ENCODE assay signal across 2 cellular contexts in the genomic region with DNA sequence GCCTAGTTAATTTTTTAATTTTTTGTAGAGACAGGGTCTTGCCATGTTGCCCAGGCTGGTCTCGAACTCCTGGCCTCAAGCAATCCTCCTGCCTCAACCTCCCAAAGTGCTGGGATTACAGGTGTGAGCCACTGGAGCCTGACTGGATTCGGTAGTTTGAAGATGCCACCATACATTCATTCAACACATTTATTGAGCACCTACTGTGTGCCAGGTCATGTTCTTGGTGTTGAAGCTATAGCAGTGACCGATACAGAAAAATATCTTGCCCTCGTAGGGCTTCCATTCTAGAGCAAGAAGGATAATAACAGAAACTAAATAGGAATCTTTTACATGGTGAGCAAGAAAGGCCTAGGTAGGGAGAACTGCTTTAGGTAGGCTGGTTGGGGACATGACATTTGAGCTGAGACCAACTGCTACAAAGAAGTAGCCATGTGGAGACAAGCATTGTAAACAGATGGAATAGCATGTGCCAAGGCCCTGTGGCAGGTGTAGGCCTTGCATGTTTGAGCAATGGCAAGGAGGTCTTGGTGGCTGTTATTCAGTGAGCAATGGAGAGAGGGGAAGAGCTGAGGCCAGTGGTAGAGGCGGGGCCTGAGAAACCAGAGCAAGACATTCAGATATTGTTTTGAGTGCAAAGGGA.
TF ChIP-seq lines count a peak whose summit lies in the region.

No MANE protein-coding gene starts in this region.

TF ChIP-seq in A549, 52 proteins besides CTCF, POLR2A, EP300 and RAD21:
- TF ChIP-seq JUN (IDR thresholded peaks at IDR 0.05) (no peak), MYC (IDR thresholded peaks at IDR 0.05; ENCODE audit: borderline replicate concordance, low read length) (no peak), RNF2 (IDR thresholded peaks at IDR 0.05; ENCODE audit: borderline replicate concordance, low read depth) (no peak), RFX5 (IDR thresholded peaks at IDR 0.05) (no peak), KDM1A (IDR thresholded peaks at IDR 0.05; ENCODE audit: low read depth) (peak; percentile 31; the same call in 1 of the 2 replicates)
- TF ChIP-seq, protein P1, sequence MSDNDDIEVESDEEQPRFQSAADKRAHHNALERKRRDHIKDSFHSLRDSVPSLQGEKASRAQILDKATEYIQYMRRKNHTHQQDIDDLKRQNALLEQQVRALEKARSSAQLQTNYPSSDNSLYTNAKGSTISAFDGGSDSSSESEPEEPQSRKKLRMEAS (IDR thresholded peaks at IDR 0.05) = no peak

TF ChIP-seq in GM23338, 12 proteins besides CTCF, POLR2A, EP300 and RAD21:
- TF ChIP-seq STAT1 (IDR thresholded peaks at IDR 0.05; ENCODE audit: unreplicated experiment) (no peak), EZH2phosphoT487 (IDR thresholded peaks at IDR 0.05; ENCODE audit: unreplicated experiment) (no peak), EZH2 (IDR thresholded peaks at IDR 0.05; ENCODE audit: low read depth, unreplicated experiment) (no peak), NANOG (IDR thresholded peaks at IDR 0.05; ENCODE audit: borderline replicate concordance) (no peak), JUNB (IDR thresholded peaks at IDR 0.05; ENCODE audit: unreplicated experiment) (no peak), ZNF331 (CRISPR knock-in tag; IDR thresholded peaks at IDR 0.05; ENCODE audit: low read depth) (no peak), CREB1 (CRISPR knock-in tag; IDR thresholded peaks at IDR 0.05; ENCODE audit: low read depth) (no peak), POLR2AphosphoS5 (IDR thresholded peaks at IDR 0.05; ENCODE audit: low read depth) (no peak), ZNF114 (CRISPR knock-in tag; IDR thresholded peaks at IDR 0.05) (no peak)
- TF ChIP-seq, protein P2, sequence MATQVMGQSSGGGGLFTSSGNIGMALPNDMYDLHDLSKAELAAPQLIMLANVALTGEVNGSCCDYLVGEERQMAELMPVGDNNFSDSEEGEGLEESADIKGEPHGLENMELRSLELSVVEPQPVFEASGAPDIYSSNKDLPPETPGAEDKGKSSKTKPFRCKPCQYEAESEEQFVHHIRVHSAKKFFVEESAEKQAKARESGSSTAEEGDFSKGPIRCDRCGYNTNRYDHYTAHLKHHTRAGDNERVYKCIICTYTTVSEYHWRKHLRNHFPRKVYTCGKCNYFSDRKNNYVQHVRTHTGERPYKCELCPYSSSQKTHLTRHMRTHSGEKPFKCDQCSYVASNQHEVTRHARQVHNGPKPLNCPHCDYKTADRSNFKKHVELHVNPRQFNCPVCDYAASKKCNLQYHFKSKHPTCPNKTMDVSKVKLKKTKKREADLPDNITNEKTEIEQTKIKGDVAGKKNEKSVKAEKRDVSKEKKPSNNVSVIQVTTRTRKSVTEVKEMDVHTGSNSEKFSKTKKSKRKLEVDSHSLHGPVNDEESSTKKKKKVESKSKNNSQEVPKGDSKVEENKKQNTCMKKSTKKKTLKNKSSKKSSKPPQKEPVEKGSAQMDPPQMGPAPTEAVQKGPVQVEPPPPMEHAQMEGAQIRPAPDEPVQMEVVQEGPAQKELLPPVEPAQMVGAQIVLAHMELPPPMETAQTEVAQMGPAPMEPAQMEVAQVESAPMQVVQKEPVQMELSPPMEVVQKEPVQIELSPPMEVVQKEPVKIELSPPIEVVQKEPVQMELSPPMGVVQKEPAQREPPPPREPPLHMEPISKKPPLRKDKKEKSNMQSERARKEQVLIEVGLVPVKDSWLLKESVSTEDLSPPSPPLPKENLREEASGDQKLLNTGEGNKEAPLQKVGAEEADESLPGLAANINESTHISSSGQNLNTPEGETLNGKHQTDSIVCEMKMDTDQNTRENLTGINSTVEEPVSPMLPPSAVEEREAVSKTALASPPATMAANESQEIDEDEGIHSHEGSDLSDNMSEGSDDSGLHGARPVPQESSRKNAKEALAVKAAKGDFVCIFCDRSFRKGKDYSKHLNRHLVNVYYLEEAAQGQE (IDR thresholded peaks at IDR 0.05; ENCODE audit: unreplicated experiment) = no peak
- TF ChIP-seq, protein P3, sequence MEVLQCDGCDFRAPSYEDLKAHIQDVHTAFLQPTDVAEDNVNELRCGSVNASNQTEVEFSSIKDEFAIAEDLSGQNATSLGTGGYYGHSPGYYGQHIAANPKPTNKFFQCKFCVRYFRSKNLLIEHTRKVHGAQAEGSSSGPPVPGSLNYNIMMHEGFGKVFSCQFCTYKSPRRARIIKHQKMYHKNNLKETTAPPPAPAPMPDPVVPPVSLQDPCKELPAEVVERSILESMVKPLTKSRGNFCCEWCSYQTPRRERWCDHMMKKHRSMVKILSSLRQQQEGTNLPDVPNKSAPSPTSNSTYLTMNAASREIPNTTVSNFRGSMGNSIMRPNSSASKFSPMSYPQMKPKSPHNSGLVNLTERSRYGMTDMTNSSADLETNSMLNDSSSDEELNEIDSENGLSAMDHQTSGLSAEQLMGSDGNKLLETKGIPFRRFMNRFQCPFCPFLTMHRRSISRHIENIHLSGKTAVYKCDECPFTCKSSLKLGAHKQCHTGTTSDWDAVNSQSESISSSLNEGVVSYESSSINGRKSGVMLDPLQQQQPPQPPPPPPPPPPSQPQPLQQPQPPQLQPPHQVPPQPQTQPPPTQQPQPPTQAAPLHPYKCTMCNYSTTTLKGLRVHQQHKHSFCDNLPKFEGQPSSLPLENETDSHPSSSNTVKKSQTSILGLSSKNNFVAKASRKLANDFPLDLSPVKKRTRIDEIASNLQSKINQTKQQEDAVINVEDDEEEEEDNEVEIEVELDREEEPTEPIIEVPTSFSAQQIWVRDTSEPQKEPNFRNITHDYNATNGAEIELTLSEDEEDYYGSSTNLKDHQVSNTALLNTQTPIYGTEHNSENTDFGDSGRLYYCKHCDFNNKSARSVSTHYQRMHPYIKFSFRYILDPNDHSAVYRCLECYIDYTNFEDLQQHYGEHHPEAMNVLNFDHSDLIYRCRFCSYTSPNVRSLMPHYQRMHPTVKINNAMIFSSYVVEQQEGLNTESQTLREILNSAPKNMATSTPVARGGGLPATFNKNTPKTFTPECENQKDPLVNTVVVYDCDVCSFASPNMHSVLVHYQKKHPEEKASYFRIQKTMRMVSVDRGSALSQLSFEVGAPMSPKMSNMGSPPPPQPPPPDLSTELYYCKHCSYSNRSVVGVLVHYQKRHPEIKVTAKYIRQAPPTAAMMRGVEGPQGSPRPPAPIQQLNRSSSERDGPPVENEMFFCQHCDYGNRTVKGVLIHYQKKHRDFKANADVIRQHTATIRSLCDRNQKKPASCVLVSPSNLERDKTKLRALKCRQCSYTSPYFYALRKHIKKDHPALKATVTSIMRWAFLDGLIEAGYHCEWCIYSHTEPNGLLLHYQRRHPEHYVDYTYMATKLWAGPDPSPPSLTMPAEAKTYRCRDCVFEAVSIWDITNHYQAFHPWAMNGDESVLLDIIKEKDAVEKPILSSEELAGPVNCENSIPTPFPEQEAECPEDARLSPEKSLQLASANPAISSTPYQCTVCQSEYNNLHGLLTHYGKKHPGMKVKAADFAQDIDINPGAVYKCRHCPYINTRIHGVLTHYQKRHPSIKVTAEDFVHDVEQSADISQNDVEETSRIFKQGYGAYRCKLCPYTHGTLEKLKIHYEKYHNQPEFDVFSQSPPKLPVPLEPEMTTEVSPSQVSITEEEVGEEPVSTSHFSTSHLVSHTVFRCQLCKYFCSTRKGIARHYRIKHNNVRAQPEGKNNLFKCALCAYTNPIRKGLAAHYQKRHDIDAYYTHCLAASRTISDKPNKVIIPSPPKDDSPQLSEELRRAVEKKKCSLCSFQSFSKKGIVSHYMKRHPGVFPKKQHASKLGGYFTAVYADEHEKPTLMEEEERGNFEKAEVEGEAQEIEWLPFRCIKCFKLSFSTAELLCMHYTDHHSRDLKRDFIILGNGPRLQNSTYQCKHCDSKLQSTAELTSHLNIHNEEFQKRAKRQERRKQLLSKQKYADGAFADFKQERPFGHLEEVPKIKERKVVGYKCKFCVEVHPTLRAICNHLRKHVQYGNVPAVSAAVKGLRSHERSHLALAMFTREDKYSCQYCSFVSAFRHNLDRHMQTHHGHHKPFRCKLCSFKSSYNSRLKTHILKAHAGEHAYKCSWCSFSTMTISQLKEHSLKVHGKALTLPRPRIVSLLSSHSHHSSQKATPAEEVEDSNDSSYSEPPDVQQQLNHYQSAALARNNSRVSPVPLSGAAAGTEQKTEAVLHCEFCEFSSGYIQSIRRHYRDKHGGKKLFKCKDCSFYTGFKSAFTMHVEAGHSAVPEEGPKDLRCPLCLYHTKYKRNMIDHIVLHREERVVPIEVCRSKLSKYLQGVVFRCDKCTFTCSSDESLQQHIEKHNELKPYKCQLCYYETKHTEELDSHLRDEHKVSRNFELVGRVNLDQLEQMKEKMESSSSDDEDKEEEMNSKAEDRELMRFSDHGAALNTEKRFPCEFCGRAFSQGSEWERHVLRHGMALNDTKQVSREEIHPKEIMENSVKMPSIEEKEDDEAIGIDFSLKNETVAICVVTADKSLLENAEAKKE (CRISPR knock-in tag; IDR thresholded peaks at IDR 0.05) = no peak
- TF ChIP-seq, protein P4, sequence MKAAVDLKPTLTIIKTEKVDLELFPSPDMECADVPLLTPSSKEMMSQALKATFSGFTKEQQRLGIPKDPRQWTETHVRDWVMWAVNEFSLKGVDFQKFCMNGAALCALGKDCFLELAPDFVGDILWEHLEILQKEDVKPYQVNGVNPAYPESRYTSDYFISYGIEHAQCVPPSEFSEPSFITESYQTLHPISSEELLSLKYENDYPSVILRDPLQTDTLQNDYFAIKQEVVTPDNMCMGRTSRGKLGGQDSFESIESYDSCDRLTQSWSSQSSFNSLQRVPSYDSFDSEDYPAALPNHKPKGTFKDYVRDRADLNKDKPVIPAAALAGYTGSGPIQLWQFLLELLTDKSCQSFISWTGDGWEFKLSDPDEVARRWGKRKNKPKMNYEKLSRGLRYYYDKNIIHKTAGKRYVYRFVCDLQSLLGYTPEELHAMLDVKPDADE (IDR thresholded peaks at IDR 0.05) = no peak
